Comparison of ENCODE assay signal across 8 cellular contexts in genomic region chr16:30699615-30700099, GRCh38. TPM values are rescaled to one million over a fixed set of nuclear protein-coding genes. Genes with fewer than 3 reads are reported as not detected.
DNase-seq lines count a peak whose midpoint lies in the region; ATAC-seq and TF ChIP-seq lines count a peak whose summit lies in the region.

No MANE protein-coding gene starts in this region.

- no peak overlapping the region for H2AFZ ChIP-seq in GM23338

- H3K9me3 ChIP-seq in WERI-Rb-1 (ENCODE audit: severe bottlenecking): no peaks in the 10 kb centered on the region

- H3K27me3 ChIP-seq in GM23338 (ENCODE audit: insufficient read depth) (peaks cover 31% of the 10 kb centered on the region), WERI-Rb-1 (ENCODE audit: insufficient read depth, low read depth, severe bottlenecking) (no peaks in the 10 kb centered on the region), foreskin keratinocyte (no peaks in the 10 kb centered on the region)

- peak overlapping the region; percentile 97 for H3K4me3 Mint-ChIP-seq in GM23338

- H4K20me1 ChIP-seq in GM23338 (replicated peaks; ENCODE audit: insufficient read depth): peaks cover 35% of the 10 kb centered on the region

- H3K4me3 ChIP-seq in GM23338 (peak overlapping the region; percentile 98), WERI-Rb-1 (ENCODE audit: low read depth, low read length) (peak overlapping the region; percentile 92), skeletal muscle cell (ENCODE audit: low read depth, low read length) (peak overlapping the region; percentile 92)

- peak overlapping the region; percentile 100 for H3K27ac ChIP-seq in GM23338 (ENCODE audit: low read depth)
- peak overlapping the region; percentile 100 for H3K27ac ChIP-seq in WERI-Rb-1
- H3K27ac ChIP-seq in foreskin keratinocyte: peak overlapping the region; percentile 99

- H3F3A ChIP-seq in GM23338 (replicated peaks; ENCODE audit: low read depth): peaks cover 21% of the 10 kb centered on the region

- peaks cover 40% of the 10 kb centered on the region for H3K27me3 Mint-ChIP-seq in GM23338 (ENCODE audit: insufficient read depth, low read depth, poor library complexity)

- POLR2A ChIA-PET in GM10248 (lab: Yijun Ruan, JAX): interaction anchor here (0.9 kb wide), 1 partner anchor 41 kb away, joined by 3 read pairs; no protein-coding TSS in a partner anchor

- TF ChIP-seq CTCF in GM23338 (conservative IDR thresholded peaks at IDR 0.05; ENCODE audit: low read depth in 2 of 2): no peak
- TF ChIP-seq CTCF in WERI-Rb-1 (IDR thresholded peaks at IDR 0.05; ENCODE audit: low read depth, low read length): no peak
- no peak for TF ChIP-seq CTCF in foreskin keratinocyte (conservative IDR thresholded peaks at IDR 0.05)
- TF ChIP-seq CTCF in GM10248 (IDR thresholded peaks at IDR 0.05; ENCODE audit: control extremely low read depth, extremely low read depth, low read depth, missing control alignments): no peak

- peaks cover 44% of the 10 kb centered on the region for H3K36me3 ChIP-seq in GM23338 (ENCODE audit: insufficient read depth)
- H3K36me3 ChIP-seq in WERI-Rb-1: peaks cover 51% of the 10 kb centered on the region

- CTCF ChIA-PET in GM10248 (lab: Yijun Ruan, JAX): interaction anchor here (1.3 kb wide), 1 partner anchor 12 kb away, joined by 3 read pairs; no protein-coding TSS in a partner anchor

- peak overlapping the region; percentile 98 for H3K27ac Mint-ChIP-seq in GM23338

- H3K79me2 ChIP-seq in GM23338 (replicated peaks; ENCODE audit: insufficient read depth): peaks cover 32% of the 10 kb centered on the region

- no peak for DNase-seq in GM23338 (ENCODE audit: low spot score)
- no peak for DNase-seq in WERI-Rb-1
- DNase-seq in foreskin keratinocyte: no peak
- DNase-seq in skeletal muscle cell (ENCODE audit: low read depth): no peak
- no peak for DNase-seq in ureter (ENCODE audit: low spot score)
- DNase-seq in GM10248 (ENCODE audit: extremely low spot score): no peak
- DNase-seq in effector CD4-positive, alpha-beta T cell: no peak

- peaks cover 14% of the 10 kb centered on the region for H3K4me1 ChIP-seq in GM23338 (ENCODE audit: insufficient read depth)
- H3K4me1 ChIP-seq in foreskin keratinocyte: peaks cover 6% of the 10 kb centered on the region

- H3K4me1 Mint-ChIP-seq in GM23338: peaks cover 19% of the 10 kb centered on the region

- peaks cover 50% of the 10 kb centered on the region for H3K36me3 Mint-ChIP-seq in GM23338 (ENCODE audit: low read depth)

- peak overlapping the region; percentile 78 for H3K4me2 ChIP-seq in GM23338

- ATAC-seq in GM23338: no peak
- no peak for ATAC-seq in foreskin keratinocyte
- ATAC-seq in GM21717 (IDR thresholded peaks at IDR 0.05; ENCODE audit: unreplicated experiment): no peak

- H3K9me2 ChIP-seq in GM23338 (ENCODE audit: insufficient read depth): no peaks in the 10 kb centered on the region

- no peaks in the 10 kb centered on the region; the same call in 1 of the 3 replicates for H3K9me3 Mint-ChIP-seq in GM23338

TF ChIP-seq in GM23338, 12 proteins besides CTCF, POLR2A, EP300 and RAD21:
- no peak for TF ChIP-seq ETS1 (IDR thresholded peaks at IDR 0.05)

RNA-seq across cellular contexts. Expression of gene SRCAP, which starts 0.7 kb away (rescaled TPM):
- 38.4 and 44.3 TPM in 2 replicates for total RNA-seq in GM23338 (2014; rRNA removed; shearing (Covaris generic))
- 14.1 and 15.3 TPM in 2 replicates for polyA plus RNA-seq in GM23338 (2016; fragmentation: Nextera tagmentation; extraction: Ambion mirVana)
- 16.0 TPM in 2 replicates for total RNA-seq in foreskin keratinocyte
- 0.60 and 0.96 TPM in 2 replicates for polyA plus RNA-seq in foreskin keratinocyte
- 82.3 TPM for total RNA-seq in ureter

RNA-seq across cellular contexts. Expression of gene FBRS, which starts 41.4 kb away (rescaled TPM):
- total RNA-seq in GM23338 (2014; rRNA removed; shearing (Covaris generic)): 5.2 and 7.2 TPM in 2 replicates
- polyA plus RNA-seq in GM23338 (2016; fragmentation: Nextera tagmentation; extraction: Ambion mirVana) (2.3 and 2.7 TPM in 2 replicates), foreskin keratinocyte (30.9 and 31.2 TPM in 2 replicates)
- total RNA-seq in foreskin keratinocyte (23.0 and 25.2 TPM in 2 replicates), ureter (82.5 TPM)

RNA-seq across cellular contexts. Expression of gene PHKG2, which starts 48.6 kb away (rescaled TPM):
- 27.0 and 31.3 TPM in 2 replicates for total RNA-seq in GM23338 (2014; rRNA removed; shearing (Covaris generic))
- 26.9 and 28.1 TPM in 2 replicates for polyA plus RNA-seq in GM23338 (2016; fragmentation: Nextera tagmentation; extraction: Ambion mirVana)
- total RNA-seq in foreskin keratinocyte: 18.5 and 22.1 TPM in 2 replicates
- polyA plus RNA-seq in foreskin keratinocyte: 23.7 and 26.5 TPM in 2 replicates
- total RNA-seq in ureter: 35.9 TPM

RNA-seq across cellular contexts. Expression of gene PRR14, which starts 48.9 kb away (rescaled TPM):
- 4.6 and 8.9 TPM in 2 replicates for total RNA-seq in GM23338 (2014; rRNA removed; shearing (Covaris generic))
- polyA plus RNA-seq in GM23338 (2016; fragmentation: Nextera tagmentation; extraction: Ambion mirVana): 12.7 and 13.0 TPM in 2 replicates
- 25.7 and 26.6 TPM in 2 replicates for total RNA-seq in foreskin keratinocyte
- polyA plus RNA-seq in foreskin keratinocyte: 37.0 and 39.0 TPM in 2 replicates
- total RNA-seq in ureter: 37.8 TPM
